ENCODE assay signal across 7 cellular contexts in the genomic region with DNA sequence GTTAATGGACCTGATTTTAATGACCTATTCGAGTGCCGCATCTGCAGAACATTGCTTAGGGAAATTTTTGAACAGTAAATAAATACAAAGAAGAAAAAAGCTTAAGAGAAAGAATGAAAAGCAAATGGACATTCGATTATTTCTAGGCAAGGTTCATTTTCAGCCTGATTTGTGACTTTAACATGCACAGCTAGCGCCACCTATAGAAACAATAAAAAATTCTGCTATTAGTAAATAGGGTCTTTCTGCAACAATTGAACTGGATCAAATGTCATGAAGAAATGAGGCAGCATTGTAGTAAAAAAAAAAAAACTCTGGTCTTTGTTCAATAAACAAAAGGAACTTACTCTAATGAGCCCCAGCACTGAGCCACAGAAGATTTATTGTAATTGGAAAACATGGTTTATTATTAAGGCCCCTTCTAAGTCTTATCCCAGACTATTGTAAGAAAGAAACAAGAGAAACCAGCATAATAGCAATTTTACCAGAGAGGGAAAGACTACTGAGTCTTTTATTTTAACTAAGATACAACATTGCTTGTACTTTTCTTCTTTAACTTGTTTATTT. TPM values are rescaled to one million over a fixed set of nuclear protein-coding genes. Genes with fewer than 3 reads are reported as not detected.
DNase-seq lines count a peak whose midpoint lies in the region; ATAC-seq, FAIRE-seq and TF ChIP-seq lines count a peak whose summit lies in the region.

No MANE protein-coding gene starts in this region.

- no peaks in the 10 kb centered on the region for H3K4me1 Mint-ChIP-seq in stimulated activated naive B cell treated with anti-CD40 and anti-IgM and Interleukin-4, amounts not matched to agents 10 μg/mL and 1 μg/mL and 100 μg/mL, for 72 hours

- no peak overlapping the region for H2BK5ac ChIP-seq in neuronal stem cell (ENCODE audit: low read length)

- no peak overlapping the region for H4K91ac ChIP-seq in neuronal stem cell (ENCODE audit: low read depth, low read length, poor library complexity)

- no peak overlapping the region for H3K27ac Mint-ChIP-seq in stimulated activated naive B cell treated with anti-CD40 and anti-IgM and Interleukin-4, amounts not matched to agents 10 μg/mL and 1 μg/mL and 100 μg/mL, for 72 hours

- no peak overlapping the region for H2AFZ ChIP-seq in neuronal stem cell (ENCODE audit: low read length)

- H2BK120ac ChIP-seq in neuronal stem cell (ENCODE audit: low read depth, low read length) = no peak overlapping the region

- H2AK5ac ChIP-seq in neuronal stem cell (ENCODE audit: low read depth, low read length) = no peak overlapping the region

- no peak overlapping the region for H3K4me3 Mint-ChIP-seq in stimulated activated naive B cell treated with anti-CD40 and anti-IgM and Interleukin-4, amounts not matched to agents 10 μg/mL and 1 μg/mL and 100 μg/mL, for 72 hours

- H3K4me2 ChIP-seq in neuronal stem cell (ENCODE audit: insufficient read depth, low read length, poor library complexity, severe bottlenecking) = no peak overlapping the region

- no CpG with 5 or more reads among the region's 4 CpGs for WGBS in neuronal stem cell (ENCODE audit: extremely low coverage in 2 of 2, insufficient read length in 2 of 2, insufficient replicate concordance in 1 of 2), 2 donors

- H4K8ac ChIP-seq in neuronal stem cell (ENCODE audit: low read depth, low read length) = no peak overlapping the region

- no peak for ATAC-seq in GM21576 (IDR thresholded peaks at IDR 0.05; ENCODE audit: unreplicated experiment)
- ATAC-seq in stimulated activated naive B cell treated with anti-CD40 and anti-IgM and Interleukin-4, amounts not matched to agents 10 μg/mL and 1 μg/mL and 100 μg/mL, for 72 hours (replicated peaks) = no peak
- ATAC-seq in esophagus mucosa = no peak

- no peak overlapping the region for H3K14ac ChIP-seq in neuronal stem cell (ENCODE audit: low read length)

- no peak overlapping the region for H2BK12ac ChIP-seq in neuronal stem cell (ENCODE audit: low read length)

- FAIRE-seq in bronchial epithelial cell (lab: Jason Lieb, UNC) = no peak

- H3K9ac ChIP-seq in neuronal stem cell (ENCODE audit: low read depth, low read length, poor library complexity) = no peak overlapping the region

- H3K18ac ChIP-seq in neuronal stem cell (ENCODE audit: low read length) = no peak overlapping the region

- no peak overlapping the region for H3K23ac ChIP-seq in neuronal stem cell (ENCODE audit: low read depth, low read length, poor library complexity)

- H3K9me3 Mint-ChIP-seq in stimulated activated naive B cell treated with anti-CD40 and anti-IgM and Interleukin-4, amounts not matched to agents 10 μg/mL and 1 μg/mL and 100 μg/mL, for 72 hours = no peaks in the 10 kb centered on the region

- no peak overlapping the region for H3K4ac ChIP-seq in neuronal stem cell (ENCODE audit: low read length)

- no peaks in the 10 kb centered on the region for H3K36me3 ChIP-seq in bronchial epithelial cell (ENCODE audit: control insufficient read depth, insufficient read depth, low read length)
- no peaks in the 10 kb centered on the region for H3K36me3 ChIP-seq in neuronal stem cell (replicated peaks in 1 of 2; ENCODE audit: control insufficient read depth in 2 of 2, insufficient read depth in 2 of 2, low read length in 2 of 2)

- no peak overlapping the region for H2BK15ac ChIP-seq in neuronal stem cell (ENCODE audit: low read length)

- peak; percentile 44 for TF ChIP-seq CTCF in GM10266 (IDR thresholded peaks at IDR 0.05; ENCODE audit: control insufficient read depth, insufficient read depth, low read depth, missing control alignments)
- TF ChIP-seq CTCF in NB4 (IDR thresholded peaks at IDR 0.05; ENCODE audit: low read depth, low read length) = peak; percentile 59
- TF ChIP-seq CTCF in bronchial epithelial cell (IDR thresholded peaks at IDR 0.05; ENCODE audit: insufficient read depth, low read length, severe bottlenecking) = peak; percentile 48

- H3K27ac ChIP-seq in neuronal stem cell (replicated peaks; ENCODE audit: low read length) = no peak overlapping the region

- H3K27me3 Mint-ChIP-seq in stimulated activated naive B cell treated with anti-CD40 and anti-IgM and Interleukin-4, amounts not matched to agents 10 μg/mL and 1 μg/mL and 100 μg/mL, for 72 hours = peaks cover 0 to 37% of the 10 kb centered on the region in 2 donors

- no peaks in the 10 kb centered on the region for H3K27me3 ChIP-seq in bronchial epithelial cell (ENCODE audit: control insufficient read depth, insufficient read depth, low read length)
- H3K27me3 ChIP-seq in neuronal stem cell (ENCODE audit: control insufficient read depth in 3 of 3, insufficient read depth in 3 of 3, low read depth in 1 of 3, low read length in 3 of 3) = no peaks in the 10 kb centered on the region

- H3K4me1 ChIP-seq in neuronal stem cell (ENCODE audit: control insufficient read depth in 2 of 2, insufficient read depth in 1 of 2, low read depth in 1 of 2, low read length in 2 of 2) = no peaks in the 10 kb centered on the region

- TF ChIP-seq POLR2A in NB4 (IDR thresholded peaks at IDR 0.05; ENCODE audit: extremely low read depth, insufficient read length) = no peak

- no peaks in the 10 kb centered on the region for H3K79me1 ChIP-seq in neuronal stem cell (ENCODE audit: low read depth, low read length)

- H3K36me3 Mint-ChIP-seq in stimulated activated naive B cell treated with anti-CD40 and anti-IgM and Interleukin-4, amounts not matched to agents 10 μg/mL and 1 μg/mL and 100 μg/mL, for 72 hours = peaks cover 0 to 2% of the 10 kb centered on the region in 2 donors

- DNase-seq in GM10266 (ENCODE audit: extremely low spot score) = peak; percentile 17
- DNase-seq in NB4 (ENCODE audit: low read depth) = peak; percentile 41
- peak; percentile 18 for DNase-seq in bronchial epithelial cell (ENCODE audit: low read depth)
- peak; percentile 15 for DNase-seq in neuronal stem cell (ENCODE audit: low spot score)
- DNase-seq in stimulated activated naive B cell treated with anti-CD40 and anti-IgM and Interleukin-4, amounts not matched to agents 10 μg/mL and 1 μg/mL and 100 μg/mL, for 72 hours = no peak

- H3K9me3 ChIP-seq in neuronal stem cell (replicated peaks in 1 of 2; ENCODE audit: control insufficient read depth in 2 of 2, insufficient read depth in 1 of 2, low read depth in 1 of 2, low read length in 2 of 2) = no peaks in the 10 kb centered on the region

- H3K4me3 ChIP-seq in NB4 (ENCODE audit: low read depth, low read length) (no peak overlapping the region), bronchial epithelial cell (ENCODE audit: low read depth, low read length) (no peak overlapping the region), neuronal stem cell (ENCODE audit: low read length in 2 of 2) (no peak overlapping the region)

RNA-seq across cellular contexts. Expression of gene GHITM, which starts 41.4 kb away (rescaled TPM):
- 415 and 431 TPM in 2 replicates for total RNA-seq in bronchial epithelial cell
- 78.4 TPM for polyA plus RNA-seq in neuronal stem cell (2013, experiment 1 of 2)
- polyA plus RNA-seq in neuronal stem cell (2013, experiment 2 of 2) = 78.6 TPM
- total RNA-seq in esophagus mucosa = 142 TPM
